Comparison of ENCODE assay signal across 8 cellular contexts in the genomic region with DNA sequence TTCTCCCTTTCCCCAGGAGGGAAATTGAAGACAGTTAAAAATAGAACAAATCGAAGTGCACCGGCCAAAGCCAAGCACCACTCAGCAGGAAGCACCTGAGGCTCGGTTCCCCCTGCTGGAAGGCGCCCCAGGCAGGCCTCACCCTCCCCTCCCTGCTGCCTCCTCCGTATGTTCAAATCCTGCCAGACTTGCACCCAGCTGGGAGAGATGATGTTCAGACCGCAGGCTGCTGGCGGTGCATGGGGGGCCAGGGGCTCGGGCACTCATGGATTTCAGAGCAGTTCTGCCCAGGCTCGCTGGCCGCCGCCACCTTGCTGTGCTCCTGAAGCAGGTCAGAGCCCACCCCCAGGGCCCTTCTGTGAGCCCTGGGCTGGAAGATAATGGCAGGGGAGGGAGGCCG.
"Had no signal": no experiment of that assay in that cellular context is flagged by ENCODE, and none has a peak within 500 bp of the region (broad histone marks: within the 10 kb centered on the region; RNA-seq: fewer than 3 reads in every experiment).

No MANE protein-coding gene starts in this region.

- H3K4me3 Mint-ChIP-seq: nephron; stimulated activated naive CD8-positive, alpha-beta T cell treated with anti-CD3 and anti-CD28 coated beads, Interleukin-15, Interleukin-2, amounts not matched to agents 100 ng/mL and 50 ng/mL, for 24 hours had no signal

- H3K27me3 ChIP-seq: body of pancreas, upper lobe of right lung had no signal

- H3K4me1 ChIP-seq: body of pancreas, upper lobe of right lung had no signal

- H3K4me3 ChIP-seq: body of pancreas, upper lobe of right lung had no signal

- H3K9me3 Mint-ChIP-seq: nephron; stimulated activated naive CD8-positive, alpha-beta T cell treated with anti-CD3 and anti-CD28 coated beads, Interleukin-15, Interleukin-2, amounts not matched to agents 100 ng/mL and 50 ng/mL, for 24 hours had no signal

- ATAC-seq: body of pancreas, left colon had no signal

- H3K27ac Mint-ChIP-seq: stimulated activated naive CD8-positive, alpha-beta T cell treated with anti-CD3 and anti-CD28 coated beads, Interleukin-15, Interleukin-2, amounts not matched to agents 100 ng/mL and 50 ng/mL, for 24 hours had no signal

- H3K36me3 ChIP-seq: upper lobe of right lung had no signal

- H3K27ac ChIP-seq: body of pancreas, upper lobe of right lung had no signal

- DNase-seq: activated naive CD4-positive, alpha-beta T cell treated with anti-CD3 and anti-CD28 coated beads, Interleukin-2, amount 50 U/mL, for 16 hours; body of pancreas; dermis blood vessel endothelial cell; left colon; stimulated activated CD4-positive, alpha-beta T cell treated with anti-CD3 and anti-CD28 coated beads, Interleukin-4, amount 100 ng/mL, for 24 hours; upper lobe of right lung had no signal

- H3K9me3 ChIP-seq: body of pancreas, upper lobe of right lung had no signal
